1 cellular context compared by ENCODE assay signal in genomic region chr12:120126635-120127005, GRCh38.
TF ChIP-seq lines count a peak whose summit lies in the region.

No MANE protein-coding gene starts in this region.

TF ChIP-seq in GM23338, 12 proteins besides CTCF, POLR2A, EP300 and RAD21 (continued from another document):
- TF ChIP-seq ZNF462 (CRISPR knock-in tag; IDR thresholded peaks at IDR 0.05), result no peak
- TF ChIP-seq ZNF331 (CRISPR knock-in tag; IDR thresholded peaks at IDR 0.05; ENCODE audit: low read depth), result no peak
- TF ChIP-seq CREB1 (CRISPR knock-in tag; IDR thresholded peaks at IDR 0.05; ENCODE audit: low read depth), result no peak
- TF ChIP-seq ZNF114 (CRISPR knock-in tag; IDR thresholded peaks at IDR 0.05), result no peak
- no peak for TF ChIP-seq EZH2 (IDR thresholded peaks at IDR 0.05; ENCODE audit: low read depth, unreplicated experiment)
- no peak for TF ChIP-seq NANOG (IDR thresholded peaks at IDR 0.05; ENCODE audit: borderline replicate concordance)
- TF ChIP-seq ETS1 (IDR thresholded peaks at IDR 0.05), result no peak
